ENCODE assay signal across 29 cellular contexts in genomic region chr6:76516924-76517323, GRCh38.
"Had no signal": no experiment of that assay in that cellular context is flagged by ENCODE, and none has a peak within 500 bp of the region (broad histone marks: within the 10 kb centered on the region; RNA-seq: fewer than 3 reads in every experiment).

No MANE protein-coding gene starts in this region.

- H3K36me3 Mint-ChIP-seq: IgD-negative memory B cell, T-cell had no signal

- ATAC-seq: K562, Panc1, PC-3, T-cell had no signal

- H3K27me3 Mint-ChIP-seq: IgD-negative memory B cell, T-cell had no signal

- H3K27ac ChIP-seq: HL-60, KMS-11, RWPE1 had no signal

- DNase-seq: Kasumi-1; MV-4-11; NCI-H1048; NCI-H1105; NCI-H1417; NCI-H1436 treated with DMSO at 0.1 percent for 48 hours; NCI-H1694; NCI-H187 treated with DMSO at 0.1 percent for 48 hours; NCI-H2029 treated with DMSO at 0.1 percent for 48 hours; NCI-H2171 treated with DMSO at 0.1 percent for 48 hours; NCI-H2227 treated with DMSO at 0.1 percent for 48 hours; NCI-H446; NCI-H510A; NCI-H524 treated with DMSO at 0.1 percent for 48 hours; NCI-H69; NCI-H774; NK-92 treated with Interleukin-12 subunit alpha and Interleukin-12 subunit beta, amount 100 ng/mL, for 24 hours; PC-3; SHP77; SK-N-SH; SW 1271; T-cell had no signal

- H3K4me3 ChIP-seq: K562 had no signal

- H3K4me1 Mint-ChIP-seq: IgD-negative memory B cell, T-cell had no signal

- H3K27ac Mint-ChIP-seq: IgD-negative memory B cell; T-cell; T-helper 1 cell treated with Interleukin-12 subunit alpha and Interleukin-12 subunit beta and Interleukin-4 antibody, amounts not matched to agents 30 μg/mL and 1 μg/mL, for 36 hours had no signal

- H3K9me2 ChIP-seq: SK-N-SH had no signal

- H3K9ac ChIP-seq: KMS-11, SK-N-SH had no signal

- H3K9me3 ChIP-seq: SK-N-SH had no signal

- H3K4me2 ChIP-seq: KMS-11, SK-N-SH had no signal

- H3K4me3 Mint-ChIP-seq: IgD-negative memory B cell; T-cell; T-helper 1 cell treated with Interleukin-12 subunit alpha and Interleukin-12 subunit beta and Interleukin-4 antibody, amounts not matched to agents 30 μg/mL and 1 μg/mL, for 36 hours had no signal
